5 cellular contexts compared by ENCODE assay signal in the genomic region with DNA sequence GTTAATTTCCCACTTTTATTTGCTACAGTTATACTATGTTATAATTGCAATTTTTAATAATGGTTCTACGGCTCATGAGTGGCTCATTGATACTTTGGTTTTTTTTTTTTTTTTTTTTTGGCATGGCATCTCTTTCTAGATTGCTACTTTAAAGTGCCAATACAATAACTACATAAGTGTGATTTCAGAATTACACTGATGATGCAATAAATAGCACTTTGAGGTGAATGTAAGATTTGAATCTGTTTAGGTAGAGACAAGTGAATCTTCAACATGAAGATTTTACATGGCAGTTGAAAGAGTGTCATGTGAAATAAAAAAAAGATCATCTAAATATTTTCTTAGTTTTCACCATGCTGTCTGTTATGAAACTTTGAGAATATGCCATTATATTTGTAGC.
"Had no signal": no experiment of that assay in that cellular context is flagged by ENCODE, and none has a peak within 500 bp of the region (broad histone marks: within the 10 kb centered on the region; RNA-seq: fewer than 3 reads in every experiment).

No MANE protein-coding gene starts in this region.

- FAIRE-seq: HTR-8/SVneo had no signal

- H3K27ac ChIP-seq: HL-60, KMS-11 had no signal

- H3K4me2 ChIP-seq: KMS-11 had no signal

- DNase-seq: KBM-7, KG1 had no signal

- H3K9ac ChIP-seq: KMS-11 had no signal
